ENCODE assay signal across 8 cellular contexts in genomic region chr9:138022121-138022741, GRCh38.
DNase-seq lines count a peak whose midpoint lies in the region; ATAC-seq, FAIRE-seq and TF ChIP-seq lines count a peak whose summit lies in the region.

No MANE protein-coding gene starts in this region.

- H3K4me3 Mint-ChIP-seq in activated CD4-positive, alpha-beta T cell treated with anti-CD3 and anti-CD28 coated beads for 36 hours = no peak overlapping the region
- no peak overlapping the region for H3K4me3 Mint-ChIP-seq in activated CD4-positive, alpha-beta T cell treated with anti-CD3 and anti-CD28 coated beads, Interleukin-2, amount 10 ng/mL, durations not matched to agents 7 days and 5 days

- no peaks in the 10 kb centered on the region for H3K4me1 Mint-ChIP-seq in activated CD4-positive, alpha-beta T cell treated with anti-CD3 and anti-CD28 coated beads for 36 hours
- no peaks in the 10 kb centered on the region for H3K4me1 Mint-ChIP-seq in activated CD4-positive, alpha-beta T cell treated with anti-CD3 and anti-CD28 coated beads, Interleukin-2, amount 10 ng/mL, durations not matched to agents 7 days and 5 days

- H3K18ac ChIP-seq in H1 (ENCODE audit: extremely low read depth, low read length) = no peak overlapping the region; the same call in 1 of the 2 replicates

- DNase-seq in activated CD4-positive, alpha-beta T cell treated with anti-CD3 and anti-CD28 coated beads for 36 hours = peak; percentile 60
- no peak for DNase-seq in activated CD4-positive, alpha-beta T cell treated with anti-CD3 and anti-CD28 coated beads, Interleukin-2, amount 10 ng/mL, durations not matched to agents 7 days and 5 days
- DNase-seq in NCI-H345 treated with DMSO at 0.1 percent for 48 hours (lab: John Stamatoyannopoulos, UW; ENCODE audit: unreplicated experiment) (peak; percentile 89), H1 (ENCODE audit: low read depth in 1 of 2, low spot score in 2 of 2) (peak; percentile 70 to 82), sigmoid colon (peak; percentile 55), NCI-H1105 treated with DMSO at 0.1 percent for 48 hours (lab: John Stamatoyannopoulos, UW) (no peak)

- H2BK15ac ChIP-seq in H1 (ENCODE audit: low read length) = 0 out of 2 replicates have a peak overlapping the region, but pooled peaks have one; percentile 46

- no peak for FAIRE-seq in H1 (lab: Jason Lieb, UNC)

- no peak overlapping the region for H2AK5ac ChIP-seq in H1 (ENCODE audit: low read depth, low read length)

- no peaks in the 10 kb centered on the region for H3K79me2 ChIP-seq in H1 (ENCODE audit: control insufficient read depth in 1 of 2, insufficient read depth in 2 of 2, low read length in 2 of 2)

- H3K36me3 ChIP-seq in H1 (ENCODE audit: control insufficient read depth in 2 of 4, insufficient read depth in 4 of 4, low read length in 3 of 4) (peaks cover 0 to 11% (median 0%) of the 10 kb centered on the region in 4 experiments; a peak in 2 of 8 replicates), sigmoid colon (no peaks in the 10 kb centered on the region)

- no peak overlapping the region for H4K91ac ChIP-seq in H1 (replicated peaks; ENCODE audit: insufficient read length, low read length)

- peaks cover 18% of the 10 kb centered on the region for H3K27me3 Mint-ChIP-seq in activated CD4-positive, alpha-beta T cell treated with anti-CD3 and anti-CD28 coated beads for 36 hours
- H3K27me3 Mint-ChIP-seq in activated CD4-positive, alpha-beta T cell treated with anti-CD3 and anti-CD28 coated beads, Interleukin-2, amount 10 ng/mL, durations not matched to agents 7 days and 5 days = peaks cover 41% of the 10 kb centered on the region

- H3K4me2 ChIP-seq in H1 (ENCODE audit: insufficient read depth in 1 of 2, low read depth in 2 of 2, low read length in 2 of 2) = peak overlapping the region; percentile 74 to 78

- 64% methylated on average over 10 of the region's 17 CpGs; no CpG with 5 or more reads in 1 of the 2 experiments for WGBS in H1 (ENCODE audit: extremely low coverage in 1 of 2, insufficient coverage in 1 of 2, insufficient read length in 1 of 2, insufficient replicate concordance in 2 of 2, low coverage in 1 of 2, low lambda C conversion rate in 2 of 2, missing lambda C conversion rate in 1 of 2), 2 experiments
- WGBS in sigmoid colon, 2 donors = 27 to 44% methylated on average over 17 of the region's 17 CpGs

- ATAC-seq in activated CD4-positive, alpha-beta T cell treated with anti-CD3 and anti-CD28 coated beads for 36 hours = peak; percentile 74
- ATAC-seq in HG03025 (IDR thresholded peaks at IDR 0.05; ENCODE audit: low FRiP score, unreplicated experiment) (no peak), HG03354 (IDR thresholded peaks at IDR 0.05; ENCODE audit: poor library complexity, severe bottlenecking, unreplicated experiment) (no peak)

- no peaks in the 10 kb centered on the region for H3K9me3 Mint-ChIP-seq in activated CD4-positive, alpha-beta T cell treated with anti-CD3 and anti-CD28 coated beads for 36 hours (ENCODE audit: low read depth)
- no peaks in the 10 kb centered on the region for H3K9me3 Mint-ChIP-seq in activated CD4-positive, alpha-beta T cell treated with anti-CD3 and anti-CD28 coated beads, Interleukin-2, amount 10 ng/mL, durations not matched to agents 7 days and 5 days

- H4K5ac ChIP-seq in H1 (ENCODE audit: insufficient read length, low read depth, low read length) = no peak overlapping the region

- H3K56ac ChIP-seq in H1 (replicated peaks; ENCODE audit: insufficient read length, low read depth, low read length) = no peak overlapping the region

- H3K27ac ChIP-seq in H1 (ENCODE audit: low read depth, low read length) (no peak overlapping the region), sigmoid colon (no peak overlapping the region)

- CTCF ChIA-PET in activated CD4-positive, alpha-beta T cell treated with anti-CD3 and anti-CD28 coated beads for 36 hours (lab: Charles Lee) = interaction anchor here (1.0 kb wide), 1 partner anchor 100 kb away, joined by 4 read pairs; no protein-coding TSS in a partner anchor
- CTCF ChIA-PET in activated CD4-positive, alpha-beta T cell treated with anti-CD3 and anti-CD28 coated beads, Interleukin-2, amount 10 ng/mL, durations not matched to agents 7 days and 5 days (lab: Charles Lee) = no interaction called here
- CTCF ChIA-PET in H1 (lab: Charles Lee; ENCODE audit: partially characterized antibody) = interaction anchor here (0.6 to 2.4 kb wide), 15 partner anchors 9 to 445 kb away, joined by 3 to 8 read pairs (median 3); no protein-coding TSS in a partner anchor

- no peak overlapping the region for H3K4ac ChIP-seq in H1 (replicated peaks; ENCODE audit: insufficient read length, low read depth, low read length)

- no peak overlapping the region for H3K27ac Mint-ChIP-seq in activated CD4-positive, alpha-beta T cell treated with anti-CD3 and anti-CD28 coated beads for 36 hours
- H3K27ac Mint-ChIP-seq in activated CD4-positive, alpha-beta T cell treated with anti-CD3 and anti-CD28 coated beads, Interleukin-2, amount 10 ng/mL, durations not matched to agents 7 days and 5 days = no peak overlapping the region

- H3K79me1 ChIP-seq in H1 (ENCODE audit: low read depth, low read length) = no peaks in the 10 kb centered on the region

- POLR2A ChIA-PET in activated CD4-positive, alpha-beta T cell treated with anti-CD3 and anti-CD28 coated beads for 36 hours (lab: Charles Lee) = interaction anchor here (0.6 kb wide), 1 partner anchor 431 kb away, joined by 3 read pairs; no protein-coding TSS in a partner anchor
- POLR2A ChIA-PET in activated CD4-positive, alpha-beta T cell treated with anti-CD3 and anti-CD28 coated beads, Interleukin-2, amount 10 ng/mL, durations not matched to agents 7 days and 5 days (lab: Charles Lee) = interaction anchor here (0.6 kb wide), 1 partner anchor 409 kb away, joined by 3 read pairs; no protein-coding TSS in a partner anchor
- POLR2A ChIA-PET in H1 (lab: Charles Lee; ENCODE audit: partially characterized antibody) = interaction anchor here (0.9 kb wide), 1 partner anchor 9 kb away, joined by 3 read pairs; no protein-coding TSS in a partner anchor

- no peak for TF ChIP-seq EP300 in H1 (IDR thresholded peaks at IDR 0.05; ENCODE audit: borderline replicate concordance in 1 of 2, low read depth in 2 of 2, low read length in 2 of 2)
- TF ChIP-seq EP300 in sigmoid colon (IDR thresholded peaks at IDR 0.05) = no peak

- H3K9me3 ChIP-seq in H1 (ENCODE audit: insufficient read depth in 2 of 2, low read depth in 1 of 2, low read length in 1 of 2) (peaks cover 12 to 68% of the 10 kb centered on the region in 2 experiments), sigmoid colon (no peaks in the 10 kb centered on the region)

- intact Hi-C loops in activated CD4-positive, alpha-beta T cell treated with anti-CD3 and anti-CD28 coated beads for 36 hours (cut with DNase I, micrococcal nuclease) = loop anchor here in 1 of 2 experiments (1.0 kb wide), 1 partner anchor 350 kb away; no protein-coding TSS in a partner anchor
- intact Hi-C loops in sigmoid colon (cut with DNase I) = no loop called here

- H3K4me1 ChIP-seq in H1 (replicated peaks in 1 of 4; ENCODE audit: control insufficient read depth in 3 of 4, insufficient read depth in 4 of 4, low read length in 3 of 4) (peaks cover 0 to 8% (median 1%) of the 10 kb centered on the region in 4 experiments; a peak in 4 of 7 replicates), sigmoid colon (peaks cover 0 to 8% (median 4%) of the 10 kb centered on the region in 4 donors)

- no peak overlapping the region for H3K14ac ChIP-seq in H1 (ENCODE audit: insufficient read length)

- H3K4me3 ChIP-seq in H1 (ENCODE audit: extremely low read depth in 1 of 4, insufficient read depth in 2 of 4, low read depth in 3 of 4, low read length in 4 of 4) = peak overlapping the region in 2 of 4 experiments; percentile 36 to 58; a peak in 5 of 8 replicates
- H3K4me3 ChIP-seq in sigmoid colon = no peak overlapping the region

- H3K23me2 ChIP-seq in H1 (ENCODE audit: low read depth, low read length) = peaks cover 8% of the 10 kb centered on the region

- no peak overlapping the region for H2BK20ac ChIP-seq in H1 (ENCODE audit: low read length)

- no peak for TF ChIP-seq POLR2A in H1 (IDR thresholded peaks at IDR 0.05; ENCODE audit: control extremely low read depth in 1 of 2, low read depth in 2 of 2, low read length in 2 of 2)
- TF ChIP-seq POLR2A in sigmoid colon (IDR thresholded peaks at IDR 0.05) = no peak

- peak; percentile 71 to 79 (median 76) for TF ChIP-seq CTCF in H1 (IDR thresholded peaks at IDR 0.05; ENCODE audit: control extremely low read depth in 1 of 3, insufficient read depth in 1 of 3, low read depth in 1 of 3, low read length in 3 of 3)
- TF ChIP-seq CTCF in sigmoid colon (IDR thresholded peaks at IDR 0.05) = no peak

- H3K23ac ChIP-seq in H1 (ENCODE audit: insufficient read length) = no peak overlapping the region

- H2BK12ac ChIP-seq in H1 (ENCODE audit: low read depth, low read length) = no peak overlapping the region

- peak; percentile 43 to 65 for TF ChIP-seq RAD21 in H1 (IDR thresholded peaks at IDR 0.05 in 1 of 2, conservative IDR thresholded peaks at IDR 0.05 in 1 of 2; ENCODE audit: low read depth in 2 of 2, low read length in 2 of 2)

- H4K8ac ChIP-seq in H1 (ENCODE audit: extremely low read depth, insufficient read depth, low read length) = no peak overlapping the region

- H2BK5ac ChIP-seq in H1 (ENCODE audit: low read depth, low read length) = no peak overlapping the region

- no peaks in the 10 kb centered on the region for H3K36me3 Mint-ChIP-seq in activated CD4-positive, alpha-beta T cell treated with anti-CD3 and anti-CD28 coated beads for 36 hours (ENCODE audit: low read depth)
- H3K36me3 Mint-ChIP-seq in activated CD4-positive, alpha-beta T cell treated with anti-CD3 and anti-CD28 coated beads, Interleukin-2, amount 10 ng/mL, durations not matched to agents 7 days and 5 days (ENCODE audit: low read depth) = no peaks in the 10 kb centered on the region

- H3K9ac ChIP-seq in H1 (replicated peaks in 1 of 4; ENCODE audit: extremely low read depth in 1 of 4, low read depth in 3 of 4, low read length in 3 of 4) = no peak overlapping the region

- no peak overlapping the region for H2BK120ac ChIP-seq in H1 (replicated peaks; ENCODE audit: low read depth, low read length)

- no peaks in the 10 kb centered on the region for H4K20me1 ChIP-seq in H1 (replicated peaks in 1 of 2; ENCODE audit: control insufficient read depth in 1 of 2, insufficient read depth in 2 of 2, low read length in 2 of 2)

- H2AFZ ChIP-seq in H1 (ENCODE audit: low read length) = no peak overlapping the region

- H3K27me3 ChIP-seq in H1 (replicated peaks in 1 of 4; ENCODE audit: control insufficient read depth in 3 of 4, extremely low read depth in 1 of 4, insufficient read depth in 3 of 4, low read length in 3 of 4) (peaks cover 0 to 5% (median 2%) of the 10 kb centered on the region in 4 experiments; a peak in 2 of 7 replicates), sigmoid colon (peaks cover 13 to 50% (median 30%) of the 10 kb centered on the region in 3 donors)

TF ChIP-seq in H1, 55 proteins besides CTCF, POLR2A, EP300 and RAD21 (continues in another document):
- TF ChIP-seq TAF1 (IDR thresholded peaks at IDR 0.05; ENCODE audit: low read depth, low read length) = 0 out of 2 replicates have a peak, but pooled peaks have one; percentile 19
- peak; percentile 76 for TF ChIP-seq MAX (IDR thresholded peaks at IDR 0.05)
- TF ChIP-seq SP2 (IDR thresholded peaks at IDR 0.05; ENCODE audit: low read length) = no peak

Comparison
In these comparisons a context has a peak if more than half of its experiments do, and no peak if none do; other contexts are left out.
1. DNase-seq: peak in activated CD4-positive, alpha-beta T cell treated with anti-CD3 and anti-CD28 coated beads for 36 hours (single experiment), NCI-H345 treated with DMSO at 0.1 percent for 48 hours (single experiment), H1 (2 of 2) and sigmoid colon (single experiment); none in activated CD4-positive, alpha-beta T cell treated with anti-CD3 and anti-CD28 coated beads, Interleukin-2, amount 10 ng/mL, durations not matched to agents 7 days and 5 days (single experiment) and NCI-H1105 treated with DMSO at 0.1 percent for 48 hours (single experiment).
2. CTCF ChIP-seq: peak in H1 (3 of 3); none in sigmoid colon (0 of 4).